26 cellular contexts compared by ENCODE assay signal in the genomic region with DNA sequence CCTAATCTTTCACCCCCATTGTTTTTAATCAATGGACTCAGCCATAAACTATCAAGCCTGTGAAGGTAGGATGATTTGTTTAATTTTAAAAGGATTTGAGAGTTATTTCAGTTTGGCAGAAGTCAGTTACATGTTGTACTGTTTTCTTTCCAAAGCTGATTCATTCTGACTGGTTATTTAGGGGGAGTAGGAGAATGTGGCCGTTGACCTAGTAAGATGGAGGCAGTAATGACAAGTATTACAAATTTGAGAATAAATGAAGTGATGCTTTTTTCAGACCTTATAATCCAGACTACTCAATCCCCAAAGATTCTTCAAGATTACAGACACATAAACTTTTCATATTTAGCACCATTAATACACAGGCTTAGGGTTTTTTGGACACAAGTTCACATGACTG. TPM values are rescaled to one million over a fixed set of nuclear protein-coding genes. Genes with fewer than 3 reads are reported as not detected.
DNase-seq lines count a peak whose midpoint lies in the region; ATAC-seq and TF ChIP-seq lines count a peak whose summit lies in the region.
"Had no signal": no experiment of that assay in that cellular context is flagged by ENCODE, and none has a peak within 500 bp of the region (broad histone marks: within the 10 kb centered on the region; RNA-seq: fewer than 3 reads in every experiment).

No MANE protein-coding gene starts in this region.

- H3K9me3 ChIP-seq in osteoblast (ENCODE audit: low read depth, low read length): no peaks in the 10 kb centered on the region
- no peaks in the 10 kb centered on the region for H3K9me3 ChIP-seq in SJCRH30 (replicated peaks)
- H3K9me3 ChIP-seq: BE2C, MG63, SK-N-SH, stomach, tibial nerve had no signal

- no peak overlapping the region for H2AFZ ChIP-seq in osteoblast (ENCODE audit: low read length)

- H3K4me1 Mint-ChIP-seq in activated T-helper 17 cell treated with anti-CD3 and anti-CD28 coated beads, Interleukin-2, amount 50 U/mL, for 72 hours: peaks cover 20% of the 10 kb centered on the region

- peak; percentile 44 for DNase-seq in G401 (ENCODE audit: low spot score)
- DNase-seq in fibroblast of mammary gland (ENCODE audit: low read depth): peak; percentile 76
- peak; percentile 76 for DNase-seq in osteoblast (ENCODE audit: insufficient read length, low spot score, missing footprints)
- no peak for DNase-seq in cerebellum (ENCODE audit: low spot score)
- no peak for DNase-seq in SJCRH30
- no peak for DNase-seq in NCI-H1694 treated with DMSO at 0.1 percent for 48 hours (lab: John Stamatoyannopoulos, UW)
- DNase-seq in NCI-H1417 treated with DMSO at 0.1 percent for 48 hours (lab: John Stamatoyannopoulos, UW): no peak
- DNase-seq: activated CD4-positive, alpha-beta T cell treated with anti-CD3 and anti-CD28 coated beads for 36 hours; activated CD8-positive, alpha-beta T cell treated with anti-CD3 and anti-CD28 coated beads, Interleukin-2, amount 10 ng/mL, durations not matched to agents 7 days and 5 days; activated effector memory CD4-positive, alpha-beta T cell treated with anti-CD3 and anti-CD28 coated beads, Interleukin-2, amount 50 U/mL, for 16 hours; activated naive CD8-positive, alpha-beta T cell treated with anti-CD3 and anti-CD28 coated beads for 36 hours; BE2C; effector CD4-positive, alpha-beta T cell; foreskin melanocyte; left colon; mammary epithelial cell; MG63; NCI-H1417; NCI-H2107; nucleus accumbens; SK-N-SH; stomach had no signal

- H3K27me3 Mint-ChIP-seq in activated T-helper 17 cell treated with anti-CD3 and anti-CD28 coated beads, Interleukin-2, amount 50 U/mL, for 72 hours: peaks cover 6% of the 10 kb centered on the region

- peaks cover 39% of the 10 kb centered on the region for H3K36me3 Mint-ChIP-seq in activated T-helper 17 cell treated with anti-CD3 and anti-CD28 coated beads, Interleukin-2, amount 50 U/mL, for 72 hours (ENCODE audit: low read depth)
- H3K36me3 Mint-ChIP-seq: activated naive CD8-positive, alpha-beta T cell treated with anti-CD3 and anti-CD28 coated beads for 36 hours had no signal

- H3K4me2 ChIP-seq in osteoblast (ENCODE audit: insufficient read depth, low read length): no peak overlapping the region
- H3K4me2 ChIP-seq: SK-N-SH had no signal

- H3K4me1 ChIP-seq in osteoblast (ENCODE audit: insufficient read depth, low read length) (peaks cover 15% of the 10 kb centered on the region), SJCRH30 (peaks cover 6% of the 10 kb centered on the region; the same call in 1 of the 2 replicates)
- H3K4me1 ChIP-seq: BE2C had no signal

- H3K36me3 ChIP-seq in osteoblast (ENCODE audit: insufficient read depth, low read length): no peaks in the 10 kb centered on the region
- no peaks in the 10 kb centered on the region for H3K36me3 ChIP-seq in SJCRH30
- H3K36me3 ChIP-seq: BE2C, MG63, stomach, tibial nerve had no signal

- H3K27me3 ChIP-seq in osteoblast (ENCODE audit: insufficient read depth, low read length): peaks cover 8% of the 10 kb centered on the region
- H3K27me3 ChIP-seq in SJCRH30: no peaks in the 10 kb centered on the region
- H3K27me3 ChIP-seq: MG63 had no signal

- peak overlapping the region; percentile 97 for H3K4me3 Mint-ChIP-seq in activated T-helper 17 cell treated with anti-CD3 and anti-CD28 coated beads, Interleukin-2, amount 50 U/mL, for 72 hours
- H3K4me3 Mint-ChIP-seq: activated CD4-positive, alpha-beta T cell treated with anti-CD3 and anti-CD28 coated beads for 36 hours; activated CD8-positive, alpha-beta T cell treated with anti-CD3 and anti-CD28 coated beads, Interleukin-2, amount 10 ng/mL, durations not matched to agents 7 days and 5 days; activated naive CD8-positive, alpha-beta T cell treated with anti-CD3 and anti-CD28 coated beads for 36 hours had no signal

- TF ChIP-seq CTCF in fibroblast of mammary gland (conservative IDR thresholded peaks at IDR 0.05; ENCODE audit: control insufficient read depth, insufficient read depth, low read depth, low read length) (no peak), osteoblast (IDR thresholded peaks at IDR 0.05; ENCODE audit: extremely low read depth, low read depth, low read length) (no peak)

- H3K4me3 ChIP-seq in fibroblast of mammary gland (ENCODE audit: control insufficient read depth, low read depth, low read length) (no peak overlapping the region), osteoblast (ENCODE audit: insufficient read depth, low read length) (no peak overlapping the region), SJCRH30 (no peak overlapping the region)
- H3K4me3 ChIP-seq: MG63, stomach, tibial nerve had no signal

- in situ Hi-C loops in G401 (cut with HindIII; ENCODE audit: low sequenced_read_pairs): no loop called here

- no peaks in the 10 kb centered on the region for H3K9me3 Mint-ChIP-seq in activated T-helper 17 cell treated with anti-CD3 and anti-CD28 coated beads, Interleukin-2, amount 50 U/mL, for 72 hours
- H3K9me3 Mint-ChIP-seq: activated naive CD8-positive, alpha-beta T cell treated with anti-CD3 and anti-CD28 coated beads for 36 hours had no signal

- no peaks in the 10 kb centered on the region for H4K20me1 ChIP-seq in osteoblast (ENCODE audit: insufficient read depth, low read length)

- no peak overlapping the region for H3K27ac ChIP-seq in osteoblast (ENCODE audit: low read depth, low read length)
- H3K27ac ChIP-seq in SJCRH30: no peak overlapping the region
- H3K27ac ChIP-seq: epithelial cell of prostate, stomach, tibial nerve had no signal

- ATAC-seq in activated T-helper 17 cell treated with anti-CD3 and anti-CD28 coated beads, Interleukin-2, amount 50 U/mL, for 72 hours (replicated peaks): no peak
- ATAC-seq: activated CD4-positive, alpha-beta T cell treated with anti-CD3 and anti-CD28 coated beads for 36 hours; activated CD8-positive, alpha-beta T cell treated with anti-CD3 and anti-CD28 coated beads, Interleukin-2, amount 10 ng/mL, durations not matched to agents 7 days and 5 days; HCT116; left colon had no signal

- no peaks in the 10 kb centered on the region for H3K79me2 ChIP-seq in osteoblast (ENCODE audit: insufficient read depth, low read length)

- no peak overlapping the region for H3K27ac Mint-ChIP-seq in activated T-helper 17 cell treated with anti-CD3 and anti-CD28 coated beads, Interleukin-2, amount 50 U/mL, for 72 hours
- H3K27ac Mint-ChIP-seq: activated CD4-positive, alpha-beta T cell treated with anti-CD3 and anti-CD28 coated beads for 36 hours; activated CD8-positive, alpha-beta T cell treated with anti-CD3 and anti-CD28 coated beads, Interleukin-2, amount 10 ng/mL, durations not matched to agents 7 days and 5 days; activated naive CD8-positive, alpha-beta T cell treated with anti-CD3 and anti-CD28 coated beads for 36 hours had no signal

RNA-seq across cellular contexts. Expression of a gene that starts 4.3 kb away (rescaled TPM):
- total RNA-seq in G401 (2014; rRNA removed; shearing (Covaris generic)): not detected in 2 replicates
- total RNA-seq in activated T-helper 17 cell treated with anti-CD3 and anti-CD28 coated beads, Interleukin-2, amount 50 U/mL, for 72 hours: 10 to 100 TPM in 1 of 2 donors, 1 to 10 TPM in 1; 8.0 to 13.8 TPM
- 12.7 and 15.9 TPM in 2 replicates for total RNA-seq in osteoblast
- total RNA-seq in cerebellum: 84.7 TPM
- total RNA-seq in SJCRH30 (2014; rRNA removed; shearing (Covaris generic)): 4.0 and 4.2 TPM in 2 replicates

Comparison
In these comparisons a context has a peak if more than half of its experiments do, and no peak if none do; other contexts are left out.
1. DNase-seq: peak in G401 (single experiment), fibroblast of mammary gland (single experiment) and osteoblast (single experiment); none in cerebellum (single experiment), SJCRH30 (0 of 2), NCI-H1694 treated with DMSO at 0.1 percent for 48 hours (single experiment) and NCI-H1417 treated with DMSO at 0.1 percent for 48 hours (single experiment).